In genomic region chr9:106420511-106420944, GRCh38 we compare ENCODE assay signal across 8 cellular contexts.
A peak's percentile ranks its signal among the peaks of the same experiment; 100 is the strongest.
DNase-seq lines count a peak whose midpoint lies in the region; ATAC-seq lines count a peak whose summit lies in the region.

No MANE protein-coding gene starts in this region.

- DNase-seq in GM04504 (ENCODE audit: low read depth) (peak; percentile 17), fibroblast of peridontal ligament (ENCODE audit: extremely low read depth) (peak; percentile 2), H7 (no peak), SIG-M5 treated with dmso at 0.1 percent for 504 hours (lab: John Stamatoyannopoulos, UW; ENCODE audit: unreplicated experiment) (no peak), epidermal melanocyte (ENCODE audit: insufficient read length, low spot score) (no peak), NCI-H1048 (lab: John Stamatoyannopoulos, UW) (no peak)

- H3K4me3 ChIP-seq in H7 (ENCODE audit: insufficient read depth, low read depth, low read length): no peak overlapping the region

- no peaks in the 10 kb centered on the region for H3K27me3 ChIP-seq in H7 (ENCODE audit: control insufficient read depth, insufficient read depth, low read length)

- H3K36me3 ChIP-seq in H7 (replicated peaks; ENCODE audit: control insufficient read depth, insufficient read depth, low read length): no peaks in the 10 kb centered on the region

- peak; percentile 79 for ATAC-seq in GM21423 (IDR thresholded peaks at IDR 0.05; ENCODE audit: unreplicated experiment)
- ATAC-seq in HG03521 (IDR thresholded peaks at IDR 0.05; ENCODE audit: unreplicated experiment): peak; percentile 74

Comparison
In these comparisons a context has a peak if more than half of its experiments do, and no peak if none do; other contexts are left out.
1. DNase-seq: peak in GM04504 (single experiment) and fibroblast of peridontal ligament (single experiment); none in H7 (single experiment), SIG-M5 treated with dmso at 0.1 percent for 504 hours (single experiment), epidermal melanocyte (single experiment) and NCI-H1048 (single experiment).